11 cellular contexts compared by ENCODE assay signal in the genomic region with DNA sequence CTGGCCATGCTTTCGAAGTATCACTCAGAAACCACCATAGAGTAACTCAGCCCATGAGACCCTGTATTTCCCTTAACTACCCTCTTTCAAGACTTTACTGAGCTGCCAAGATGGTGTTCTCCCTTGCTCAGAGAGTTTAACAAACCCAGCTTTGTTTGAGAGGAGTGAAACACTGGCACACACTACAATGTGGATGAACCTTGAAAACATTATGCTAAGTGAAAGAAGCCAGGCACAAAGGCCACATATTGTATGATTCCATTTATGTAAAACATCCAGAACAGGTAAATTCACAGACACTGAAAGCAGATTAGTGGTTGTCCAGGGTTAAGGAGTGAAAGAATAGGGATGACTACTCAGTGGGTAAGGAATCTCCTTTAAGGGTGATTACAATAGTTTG. TPM values are rescaled to one million over a fixed set of nuclear protein-coding genes. Genes with fewer than 3 reads are reported as not detected.
"Had no signal": no experiment of that assay in that cellular context is flagged by ENCODE, and none has a peak within 500 bp of the region (broad histone marks: within the 10 kb centered on the region; RNA-seq: fewer than 3 reads in every experiment).

No MANE protein-coding gene starts in this region.

- H3K9me3 ChIP-seq: HAP-1 had no signal

- H3K4me1 ChIP-seq: HAP-1 had no signal

- H3K36me3 ChIP-seq: HAP-1 had no signal

- H3K4me2 ChIP-seq: GM23338 had no signal

- H3K27ac ChIP-seq: GM23248 had no signal

- DNase-seq: GM23248, GOT3, H7, H9, HCEC 1CT, HFFc6 had no signal

- FAIRE-seq: H1, H54 had no signal

- ATAC-seq: GM23338, HCT116 had no signal

- H2AFZ ChIP-seq: GM23248, GM23338 had no signal

- H3K9ac ChIP-seq: GM23248 had no signal

- H3K4me3 ChIP-seq: GM23248, GM23338, HAP-1 had no signal

RNA-seq across cellular contexts. Expression of a gene that starts 18.9 kb away (rescaled TPM):
- total RNA-seq: GM23338, H1, H7, H9, HFFc6 had no signal
- polyA plus RNA-seq: GM23338, H1 had no signal

RNA-seq across cellular contexts. Expression of a gene that starts 49.8 kb away (rescaled TPM):
- total RNA-seq: GM23248, HFFc6 had no signal
- polyA plus RNA-seq: GM23248 had no signal
